24 cellular contexts compared by ENCODE assay signal in genomic region chr18:73653251-73653650, GRCh38.
DNase-seq lines count a peak whose midpoint lies in the region; ATAC-seq, FAIRE-seq and TF ChIP-seq lines count a peak whose summit lies in the region.
"Had no signal": no experiment of that assay in that cellular context is flagged by ENCODE, and none has a peak within 500 bp of the region (broad histone marks: within the 10 kb centered on the region; RNA-seq: fewer than 3 reads in every experiment).

No MANE protein-coding gene starts in this region.

- DNase-seq in NCI-H82 (lab: John Stamatoyannopoulos, UW) (peak; percentile 53), bronchial epithelial cell (ENCODE audit: low read depth) (peak; percentile 74), foreskin keratinocyte (peak; percentile 66 to 68), kidney tubule cell (ENCODE audit: low spot score) (peak; percentile 43), trophoblast cell (no peak), NCI-H128 (lab: John Stamatoyannopoulos, UW; ENCODE audit: unreplicated experiment) (no peak)
- DNase-seq: 8988T; ACHN; AML-193; BE2C; Calu3; CD4-positive, alpha-beta memory T cell; COR-L47; DMS53; DND-41; H9 had no signal

- H3K4me1 ChIP-seq in foreskin keratinocyte (peaks cover 16% of the 10 kb centered on the region), trophoblast cell (ENCODE audit: control insufficient read depth in 1 of 2, insufficient read depth in 2 of 2, low read length in 2 of 2) (no peaks in the 10 kb centered on the region)
- H3K4me1 ChIP-seq: A549, BE2C had no signal

- no peak overlapping the region for H3K4me2 ChIP-seq in trophoblast cell (ENCODE audit: low read length)
- H3K4me2 ChIP-seq: A549, GM23338 had no signal

- no peak overlapping the region for H4K8ac ChIP-seq in trophoblast cell (ENCODE audit: low read depth, low read length)

- peak overlapping the region; percentile 56 for H3K27ac ChIP-seq in foreskin keratinocyte
- H3K27ac ChIP-seq in trophoblast cell (ENCODE audit: low read depth, low read length) = no peak overlapping the region
- H3K27ac ChIP-seq: A549; BLaER1 treated with 17β-estradiol and CSF1 and Interleukin-3, amounts not matched to agents 10 nM and 100 nM had no signal

- peaks cover 2% of the 10 kb centered on the region for H3K79me1 ChIP-seq in trophoblast cell (ENCODE audit: low read length)

- no peak overlapping the region for H2BK120ac ChIP-seq in trophoblast cell (ENCODE audit: insufficient read depth, low read length, poor library complexity)

- no peak overlapping the region for H3K18ac ChIP-seq in trophoblast cell (ENCODE audit: low read length)

- H2AFZ ChIP-seq in trophoblast cell (ENCODE audit: insufficient read depth, low read length, poor library complexity) = no peak overlapping the region
- H2AFZ ChIP-seq: GM23338 had no signal

- H3K27me3 ChIP-seq in bronchial epithelial cell (ENCODE audit: control insufficient read depth, insufficient read depth, low read length) (no peaks in the 10 kb centered on the region), foreskin keratinocyte (no peaks in the 10 kb centered on the region), trophoblast cell (ENCODE audit: insufficient read depth, low read length) (no peaks in the 10 kb centered on the region)
- H3K27me3 ChIP-seq: BE2C; BLaER1 treated with 17β-estradiol and CSF1 and Interleukin-3, amounts not matched to agents 10 nM and 100 nM had no signal

- H2BK5ac ChIP-seq in trophoblast cell (ENCODE audit: low read depth, low read length, poor library complexity) = no peak overlapping the region

- H3K14ac ChIP-seq in trophoblast cell (ENCODE audit: low read length) = no peak overlapping the region

- H3K9ac ChIP-seq in trophoblast cell (ENCODE audit: low read length) = no peak overlapping the region
- H3K9ac ChIP-seq: BLaER1 treated with 17β-estradiol and CSF1 and Interleukin-3, amounts not matched to agents 10 nM and 100 nM had no signal

- no peak overlapping the region for H3K4ac ChIP-seq in trophoblast cell (ENCODE audit: low read depth, low read length)

- FAIRE-seq in bronchial epithelial cell (lab: Jason Lieb, UNC) = no peak
- FAIRE-seq: A549, G401.6, GM12892 had no signal

- H3K4me3 ChIP-seq in bronchial epithelial cell (ENCODE audit: low read depth, low read length) (no peak overlapping the region), trophoblast cell (ENCODE audit: low read depth, low read length) (no peak overlapping the region)
- H3K4me3 ChIP-seq: A549; BLaER1 treated with 17β-estradiol and CSF1 and Interleukin-3, amounts not matched to agents 10 nM and 100 nM; GM23338 had no signal

- no peaks in the 10 kb centered on the region for H3K9me3 ChIP-seq in trophoblast cell (ENCODE audit: insufficient read depth, low read depth, low read length)
- H3K9me3 ChIP-seq: A549; BE2C; BLaER1 treated with 17β-estradiol and CSF1 and Interleukin-3, amounts not matched to agents 10 nM and 100 nM had no signal

- ATAC-seq in foreskin keratinocyte = peak; percentile 70
- no peak for ATAC-seq in GM21447 (IDR thresholded peaks at IDR 0.05; ENCODE audit: unreplicated experiment)
- ATAC-seq in GM21529 (IDR thresholded peaks at IDR 0.05; ENCODE audit: unreplicated experiment) = no peak
- ATAC-seq: A549, GM23338, HCT116 had no signal

- no peaks in the 10 kb centered on the region for H3K36me3 ChIP-seq in bronchial epithelial cell (ENCODE audit: control insufficient read depth, insufficient read depth, low read length)
- H3K36me3 ChIP-seq in trophoblast cell (ENCODE audit: control insufficient read depth in 1 of 2, insufficient read depth in 2 of 2, low read length in 2 of 2) = no peaks in the 10 kb centered on the region
- H3K36me3 ChIP-seq: BE2C; BLaER1 treated with 17β-estradiol and CSF1 and Interleukin-3, amounts not matched to agents 10 nM and 100 nM had no signal

- H4K12ac ChIP-seq in trophoblast cell (ENCODE audit: low read depth, low read length) = no peak overlapping the region

- no CpG with 5 or more reads among the region's 3 CpGs for WGBS in trophoblast cell (ENCODE audit: extremely low coverage, insufficient coverage, insufficient read length)

- no peak overlapping the region for H4K91ac ChIP-seq in trophoblast cell (ENCODE audit: low read depth, low read length)

- no peak for TF ChIP-seq CTCF in bronchial epithelial cell (IDR thresholded peaks at IDR 0.05; ENCODE audit: insufficient read depth, low read length, severe bottlenecking)
- peak; percentile 46 for TF ChIP-seq CTCF in foreskin keratinocyte (conservative IDR thresholded peaks at IDR 0.05)

- no peak overlapping the region for H2AK5ac ChIP-seq in trophoblast cell (ENCODE audit: low read length)

- no peak overlapping the region for H2BK12ac ChIP-seq in trophoblast cell (ENCODE audit: low read length)

- H3K23ac ChIP-seq in trophoblast cell (ENCODE audit: low read length) = no peak overlapping the region

- no peaks in the 10 kb centered on the region for H3K79me2 ChIP-seq in trophoblast cell (ENCODE audit: control insufficient read depth, insufficient read depth, low read length, poor library complexity)

Comparison
In these comparisons a context has a peak if more than half of its experiments do, and no peak if none do; other contexts are left out.
1. DNase-seq: peak in NCI-H82 (single experiment), bronchial epithelial cell (single experiment), foreskin keratinocyte (2 of 2) and kidney tubule cell (single experiment); none in trophoblast cell (0 of 2) and NCI-H128 (single experiment).